In the genomic region with DNA sequence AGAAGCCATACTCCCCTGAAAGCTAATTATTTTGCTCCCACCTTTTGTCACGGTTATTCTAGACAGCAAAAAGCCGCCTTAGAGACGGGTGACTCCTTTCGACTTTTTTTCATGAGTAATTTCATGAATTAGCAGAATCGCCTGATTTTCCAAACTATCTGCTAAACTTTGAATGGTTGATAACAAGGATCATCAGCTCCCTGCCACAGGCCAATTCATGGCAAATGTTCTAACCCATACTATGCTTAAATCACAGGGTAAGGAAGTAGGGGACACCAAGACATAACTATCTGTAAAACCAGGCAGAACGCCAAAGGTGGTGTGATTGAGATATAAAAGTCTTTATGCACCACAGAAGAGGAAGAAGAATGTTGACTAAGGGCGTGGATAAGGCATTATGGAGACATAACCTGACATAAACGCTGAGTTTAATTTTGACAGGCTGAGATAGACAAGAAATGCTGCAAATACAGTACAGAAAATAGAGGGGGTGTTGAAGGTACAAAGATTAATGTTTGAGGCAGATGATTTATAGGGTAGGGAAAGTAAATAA, we compare ENCODE assay signal across 8 cellular contexts. TPM values are rescaled to one million over a fixed set of nuclear protein-coding genes. Genes with fewer than 3 reads are reported as not detected.
DNase-seq lines count a peak whose midpoint lies in the region; ATAC-seq and TF ChIP-seq lines count a peak whose summit lies in the region.

No MANE protein-coding gene starts in this region.

- peaks cover 29% of the 10 kb centered on the region for H3K79me2 ChIP-seq in PC-9 (ENCODE audit: low read depth)
- peaks cover 37% of the 10 kb centered on the region for H3K79me2 ChIP-seq in neural progenitor cell (ENCODE audit: low read depth)

- peaks cover 19% of the 10 kb centered on the region for H3K27me3 Mint-ChIP-seq in activated T-cell treated with anti-CD3 and anti-CD28 coated beads, Interleukin-2, amount 50 U/mL, for 24 hours
- peaks cover 3% of the 10 kb centered on the region for H3K27me3 Mint-ChIP-seq in neural progenitor cell (ENCODE audit: insufficient read depth, low read depth)

- H3K4me3 Mint-ChIP-seq in activated T-cell treated with anti-CD3 and anti-CD28 coated beads, Interleukin-2, amount 50 U/mL, for 24 hours = peak overlapping the region; percentile 83
- H3K4me3 Mint-ChIP-seq in neural progenitor cell = peak overlapping the region; percentile 98

- intact Hi-C loops in PC-9 (cut with micrococcal nuclease; ENCODE audit: unreplicated experiment) = loop anchor here (2.0 kb wide), 1 partner anchor 55 kb away; no protein-coding TSS in a partner anchor

- POLR2A ChIA-PET in PC-9 (lab: Charles Lee; ENCODE audit: unreplicated experiment) = no interaction called here

- peak overlapping the region; percentile 64 for H3K27ac ChIP-seq in PC-9
- no peak overlapping the region for H3K27ac ChIP-seq in effector memory CD4-positive, alpha-beta T cell (ENCODE audit: insufficient read depth, low read length, poor library complexity, severe bottlenecking)
- H3K27ac ChIP-seq in neural progenitor cell = no peak overlapping the region

- H3K36me3 Mint-ChIP-seq in activated T-cell treated with anti-CD3 and anti-CD28 coated beads, Interleukin-2, amount 50 U/mL, for 24 hours (ENCODE audit: low read depth) = peaks cover 2% of the 10 kb centered on the region
- no peaks in the 10 kb centered on the region for H3K36me3 Mint-ChIP-seq in neural progenitor cell

- BruUV-seq in PC-9 (replicated peaks; lab: Mats Ljungman, UMichigan) = no TSS peak

- H3K4me2 ChIP-seq in PC-9 (peak overlapping the region; percentile 83), neural progenitor cell (peak overlapping the region; percentile 97)

- H3K9me2 ChIP-seq in PC-9 (ENCODE audit: insufficient read depth) = no peaks in the 10 kb centered on the region

- H3K4me1 ChIP-seq in PC-9 (replicated peaks; ENCODE audit: insufficient read depth) = peaks cover 32% of the 10 kb centered on the region
- no peaks in the 10 kb centered on the region for H3K4me1 ChIP-seq in effector memory CD4-positive, alpha-beta T cell (ENCODE audit: control insufficient read depth, insufficient read depth, low read length, poor library complexity, severe bottlenecking)
- H3K4me1 ChIP-seq in neural progenitor cell = peaks cover 16% of the 10 kb centered on the region

- H3K4me1 Mint-ChIP-seq in activated T-cell treated with anti-CD3 and anti-CD28 coated beads, Interleukin-2, amount 50 U/mL, for 24 hours (ENCODE audit: low read depth) = peaks cover 17% of the 10 kb centered on the region
- H3K4me1 Mint-ChIP-seq in neural progenitor cell = peaks cover 24% of the 10 kb centered on the region

- no peak for ATAC-seq in HG02884 (IDR thresholded peaks at IDR 0.05; ENCODE audit: unreplicated experiment)

- H4K20me1 ChIP-seq in PC-9 (ENCODE audit: insufficient read depth) = no peaks in the 10 kb centered on the region
- no peaks in the 10 kb centered on the region for H4K20me1 ChIP-seq in neural progenitor cell (ENCODE audit: low read depth)

- H3K9me3 ChIP-seq in PC-9 (ENCODE audit: insufficient read depth, low read depth) (no peaks in the 10 kb centered on the region), neural progenitor cell (ENCODE audit: low read depth) (no peaks in the 10 kb centered on the region)
- H3K9me3 ChIP-seq in effector memory CD4-positive, alpha-beta T cell (ENCODE audit: control insufficient read depth, low read length) = no peaks in the 10 kb centered on the region

- peak overlapping the region; percentile 83 for H3K27ac Mint-ChIP-seq in activated T-cell treated with anti-CD3 and anti-CD28 coated beads, Interleukin-2, amount 50 U/mL, for 24 hours
- no peak overlapping the region for H3K27ac Mint-ChIP-seq in neural progenitor cell

- no peaks in the 10 kb centered on the region for H3K9me3 Mint-ChIP-seq in activated T-cell treated with anti-CD3 and anti-CD28 coated beads, Interleukin-2, amount 50 U/mL, for 24 hours
- no peaks in the 10 kb centered on the region for H3K9me3 Mint-ChIP-seq in neural progenitor cell

- TF ChIP-seq CTCF in PC-9 (conservative IDR thresholded peaks at IDR 0.05) (no peak), neural progenitor cell (IDR thresholded peaks at IDR 0.05) (no peak)

- no peak overlapping the region for H3K9ac ChIP-seq in neural progenitor cell

- peaks cover 10% of the 10 kb centered on the region for H3F3A ChIP-seq in PC-9 (ENCODE audit: insufficient read depth, low read depth)
- H3F3A ChIP-seq in neural progenitor cell (ENCODE audit: low read depth) = peaks cover 14% of the 10 kb centered on the region

- H3K27me3 ChIP-seq in PC-9 (ENCODE audit: insufficient read depth, low read depth) = no peaks in the 10 kb centered on the region
- H3K27me3 ChIP-seq in effector memory CD4-positive, alpha-beta T cell (replicated peaks; ENCODE audit: control insufficient read depth, insufficient read depth, low read length, poor library complexity, severe bottlenecking) = no peaks in the 10 kb centered on the region
- H3K27me3 ChIP-seq in neural progenitor cell = peaks cover 14% of the 10 kb centered on the region

- H3K36me3 ChIP-seq in PC-9 (ENCODE audit: low read depth) (no peaks in the 10 kb centered on the region), neural progenitor cell (no peaks in the 10 kb centered on the region)
- no peaks in the 10 kb centered on the region for H3K36me3 ChIP-seq in effector memory CD4-positive, alpha-beta T cell (ENCODE audit: control insufficient read depth, insufficient read depth, low read length)

- no peak for DNase-seq in activated T-cell treated with anti-CD3 and anti-CD28 coated beads, Interleukin-2, amount 50 U/mL, for 24 hours
- DNase-seq in activated T-cell treated with anti-CD3 and anti-CD28 coated beads, Interleukin-2, amount 50 U/mL, for 1 hour = no peak
- DNase-seq in PC-9 (peak; percentile 28 to 79), neural progenitor cell (ENCODE audit: low spot score) (no peak), globus pallidus (ENCODE audit: low spot score) (no peak)
- DNase-seq in effector memory CD4-positive, alpha-beta T cell = no peak
- no peak for DNase-seq in NK-92 treated with Interleukin-12 subunit alpha and Interleukin-12 subunit beta, amount 100 ng/mL, for 24 hours (lab: John Stamatoyannopoulos, UW)

- H2AFZ ChIP-seq in PC-9 (peak overlapping the region; percentile 97), neural progenitor cell (replicated peaks) (peak overlapping the region; percentile 99)

- CTCF ChIA-PET in PC-9 (lab: Charles Lee) = interaction anchor here (2.5 kb wide), 1 partner anchor 87 kb away, joined by 16 read pairs; no protein-coding TSS in a partner anchor

- H3K4me3 ChIP-seq in PC-9 = peak overlapping the region; percentile 72
- H3K4me3 ChIP-seq in effector memory CD4-positive, alpha-beta T cell (ENCODE audit: insufficient read depth, low read depth, low read length, poor library complexity, severe bottlenecking) = peak overlapping the region; percentile 79
- peak overlapping the region; percentile 96 for H3K4me3 ChIP-seq in neural progenitor cell

RNA-seq across cellular contexts. Expression of gene DMXL2, which starts 0.9 kb away (rescaled TPM):
- total RNA-seq in PC-9 (2021) (25.5 and 29.8 TPM in 2 replicates), neural progenitor cell (ENCODE audit: low replicate concordance) (78.4 and 124 TPM in 2 replicates)

RNA-seq across cellular contexts. Expression of gene SCG3, which starts 57.8 kb away (rescaled TPM):
- total RNA-seq in PC-9 (2021) (not detected in 2 replicates), neural progenitor cell (ENCODE audit: low replicate concordance) (0.15 and 0.19 TPM in 2 replicates)

Comparison
In these comparisons a context has a peak if more than half of its experiments do, and no peak if none do; other contexts are left out.
1. DNase-seq: peak in PC-9 (2 of 2); none in activated T-cell treated with anti-CD3 and anti-CD28 coated beads, Interleukin-2, amount 50 U/mL, for 24 hours (single experiment), activated T-cell treated with anti-CD3 and anti-CD28 coated beads, Interleukin-2, amount 50 U/mL, for 1 hour (single experiment), effector memory CD4-positive, alpha-beta T cell (0 of 3), neural progenitor cell (single experiment), NK-92 treated with Interleukin-12 subunit alpha and Interleukin-12 subunit beta, amount 100 ng/mL, for 24 hours (single experiment) and globus pallidus (single experiment).
2. Peak in every context shown above with its lines, with median percentiles within 50 percentile points of each other: H3K4me3 ChIP-seq.